11 cellular contexts compared by ENCODE assay signal in the genomic region with DNA sequence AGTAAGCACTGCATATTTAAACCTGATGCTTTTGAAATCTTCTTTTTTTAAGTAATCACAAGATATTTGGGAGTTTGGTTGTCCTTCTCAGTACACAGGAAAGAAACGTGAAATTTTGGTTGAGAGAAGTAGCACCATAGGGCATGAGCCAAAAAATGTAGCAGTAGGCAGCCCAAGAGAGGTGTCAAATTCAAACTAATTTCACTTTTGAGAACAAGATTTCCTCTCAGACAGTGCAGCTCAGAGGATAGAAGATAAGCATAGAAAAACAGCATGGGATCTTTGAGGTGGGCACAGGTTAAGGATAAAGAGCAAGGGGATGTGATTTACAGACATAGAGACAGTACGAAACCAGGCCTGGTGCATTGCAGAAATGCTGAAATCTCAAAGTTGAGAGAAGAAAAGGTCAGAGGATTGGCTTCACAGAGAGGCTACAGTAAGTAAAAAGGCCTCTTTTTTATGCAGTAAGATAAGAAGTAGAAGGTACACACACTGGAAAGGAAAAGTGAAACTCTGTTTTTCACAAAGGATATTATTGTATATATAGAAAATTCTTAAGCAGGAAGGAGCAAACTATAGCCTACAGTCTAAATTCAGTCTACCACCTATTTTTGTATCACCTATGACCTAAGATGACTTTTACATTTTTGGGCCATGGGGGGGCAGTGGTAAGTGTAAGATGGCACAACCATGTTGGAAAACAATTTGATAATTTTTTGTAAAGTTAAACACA.
A peak's percentile ranks its signal among the peaks of the same experiment; 100 is the strongest.
DNase-seq lines count a peak whose midpoint lies in the region; ATAC-seq and TF ChIP-seq lines count a peak whose summit lies in the region.
"Had no signal": no experiment of that assay in that cellular context is flagged by ENCODE, and none has a peak within 500 bp of the region (broad histone marks: within the 10 kb centered on the region; RNA-seq: fewer than 3 reads in every experiment).

No MANE protein-coding gene starts in this region.

- H3K23ac ChIP-seq in H9 (ENCODE audit: insufficient read length, low read depth, low read length): no peak overlapping the region

- H3K14ac ChIP-seq in H9 (ENCODE audit: insufficient read depth, low read length): no peak overlapping the region

- no peak overlapping the region for H2BK120ac ChIP-seq in H9 (ENCODE audit: low read depth, low read length, poor library complexity, severe bottlenecking)

- H3T11ph ChIP-seq in H9 (ENCODE audit: low read length): no peak overlapping the region

- H2AK5ac ChIP-seq in H9 (ENCODE audit: insufficient read length, low read length): no peak overlapping the region

- H2BK15ac ChIP-seq in H9 (ENCODE audit: low read depth, low read length): no peak overlapping the region

- no peaks in the 10 kb centered on the region for H3K23me2 ChIP-seq in H9 (ENCODE audit: insufficient read length, low read depth, low read length, poor library complexity, severe bottlenecking)

- no peaks in the 10 kb centered on the region for H3K9me3 Mint-ChIP-seq in activated naive CD8-positive, alpha-beta T cell treated with anti-CD3 and anti-CD28 coated beads for 36 hours
- no peaks in the 10 kb centered on the region for H3K9me3 Mint-ChIP-seq in activated naive CD8-positive, alpha-beta T cell treated with anti-CD3 and anti-CD28 coated beads, Interleukin-2, amount 50 U/mL, for 24 hours
- H3K9me3 Mint-ChIP-seq in H9 (no peaks in the 10 kb centered on the region), osteocyte (ENCODE audit: unreplicated experiment) (no peaks in the 10 kb centered on the region)

- H4K20me1 ChIP-seq in H9 (ENCODE audit: control insufficient read depth, insufficient read depth, insufficient read length) (no peaks in the 10 kb centered on the region), KMS-11 (ENCODE audit: insufficient read depth) (no peaks in the 10 kb centered on the region)

- no peak for DNase-seq in activated naive CD8-positive, alpha-beta T cell treated with anti-CD3 and anti-CD28 coated beads for 36 hours
- DNase-seq in activated naive CD8-positive, alpha-beta T cell treated with anti-CD3 and anti-CD28 coated beads, Interleukin-2, amount 50 U/mL, for 24 hours: no peak
- no peak for DNase-seq in H9
- no peak for DNase-seq in osteocyte (ENCODE audit: extremely low spot score, unreplicated experiment)
- DNase-seq in effector memory CD4-positive, alpha-beta T cell: no peak
- no peak for DNase-seq in foreskin fibroblast
- DNase-seq in A172 (ENCODE audit: low spot score): no peak
- DNase-seq: BE2C; effector CD4-positive, alpha-beta T cell had no signal

- H2BK20ac ChIP-seq in H9 (ENCODE audit: low read depth, low read length, poor library complexity, severe bottlenecking): no peak overlapping the region

- ATAC-seq in activated naive CD8-positive, alpha-beta T cell treated with anti-CD3 and anti-CD28 coated beads, Interleukin-2, amount 50 U/mL, for 24 hours: no peak

- H3K56ac ChIP-seq in H9 (ENCODE audit: insufficient read length, low read depth, low read length): no peak overlapping the region

- H3K9ac ChIP-seq in H9 (ENCODE audit: extremely low read depth, insufficient read length, low read length) (no peak overlapping the region), KMS-11 (no peak overlapping the region)

- H3K36me3 Mint-ChIP-seq in activated naive CD8-positive, alpha-beta T cell treated with anti-CD3 and anti-CD28 coated beads for 36 hours: peaks cover 13% of the 10 kb centered on the region
- peaks cover 8% of the 10 kb centered on the region for H3K36me3 Mint-ChIP-seq in activated naive CD8-positive, alpha-beta T cell treated with anti-CD3 and anti-CD28 coated beads, Interleukin-2, amount 50 U/mL, for 24 hours (ENCODE audit: low read depth)
- H3K36me3 Mint-ChIP-seq in H9 (ENCODE audit: insufficient read depth in 1 of 3, low read depth in 3 of 3) (peaks cover 3 to 25% (median 4%) of the 10 kb centered on the region in 3 experiments; a peak in 5 of 7 replicates), osteocyte (ENCODE audit: unreplicated experiment) (peaks cover 42% of the 10 kb centered on the region)

- H3K4ac ChIP-seq in H9 (ENCODE audit: low read depth, low read length): no peak overlapping the region

- H4K8ac ChIP-seq in H9 (replicated peaks; ENCODE audit: insufficient read length, low read depth, low read length): no peak overlapping the region

- no peak for TF ChIP-seq CTCF in H9 (conservative IDR thresholded peaks at IDR 0.05)
- no peak for TF ChIP-seq CTCF in KMS-11 (conservative IDR thresholded peaks at IDR 0.05; ENCODE audit: low read depth, low read length)
- TF ChIP-seq CTCF in osteocyte (IDR thresholded peaks at IDR 0.05): no peak
- TF ChIP-seq CTCF in foreskin fibroblast (IDR thresholded peaks at IDR 0.05; ENCODE audit: low read depth, low read length): no peak

- no peak overlapping the region for H4K91ac ChIP-seq in H9 (ENCODE audit: insufficient read length, low read depth, low read length)

- no peaks in the 10 kb centered on the region for H3K36me3 ChIP-seq in KMS-11 (ENCODE audit: insufficient read depth)
- H3K36me3 ChIP-seq in effector memory CD4-positive, alpha-beta T cell (ENCODE audit: control insufficient read depth, insufficient read depth, low read length): peaks cover 3% of the 10 kb centered on the region
- H3K36me3 ChIP-seq: BE2C had no signal

- H3K79me2 ChIP-seq in H9 (ENCODE audit: insufficient read depth, low read length): no peaks in the 10 kb centered on the region
- H3K79me2 ChIP-seq in KMS-11 (ENCODE audit: insufficient read depth, low read depth): no peaks in the 10 kb centered on the region

- H3K4me3 ChIP-seq in KMS-11 (IDR thresholded peaks at IDR 0.05; ENCODE audit: insufficient read depth, low read depth, low read length): no peak overlapping the region
- no peak overlapping the region for H3K4me3 ChIP-seq in effector memory CD4-positive, alpha-beta T cell (ENCODE audit: insufficient read depth, low read depth, low read length, poor library complexity, severe bottlenecking)
- H3K4me3 ChIP-seq in foreskin fibroblast (ENCODE audit: low read depth in 1 of 2, low read length in 2 of 2): no peak overlapping the region

- H4K5ac ChIP-seq in H9 (ENCODE audit: insufficient read length, low read depth, low read length): no peak overlapping the region

- H2BK5ac ChIP-seq in H9 (ENCODE audit: insufficient read length, low read length): no peak overlapping the region

- no peak overlapping the region for H2AFZ ChIP-seq in H9 (ENCODE audit: low read length)
- no peak overlapping the region for H2AFZ ChIP-seq in KMS-11 (ENCODE audit: low read depth)

- no peak overlapping the region for H3K27ac ChIP-seq in H9 (ENCODE audit: insufficient read length, low read depth, low read length)
- H3K27ac ChIP-seq in KMS-11: no peak overlapping the region
- no peak overlapping the region for H3K27ac ChIP-seq in effector memory CD4-positive, alpha-beta T cell (ENCODE audit: insufficient read depth, low read length, poor library complexity, severe bottlenecking)
- H3K27ac ChIP-seq: RWPE1 had no signal

- H3K9me3 ChIP-seq in H9 (ENCODE audit: control insufficient read depth, low read depth, low read length): no peaks in the 10 kb centered on the region
- H3K9me3 ChIP-seq in effector memory CD4-positive, alpha-beta T cell (ENCODE audit: control insufficient read depth, low read length): no peaks in the 10 kb centered on the region
- H3K9me3 ChIP-seq: BE2C had no signal

- no peaks in the 10 kb centered on the region for H3K27me3 Mint-ChIP-seq in activated naive CD8-positive, alpha-beta T cell treated with anti-CD3 and anti-CD28 coated beads for 36 hours
- H3K27me3 Mint-ChIP-seq in activated naive CD8-positive, alpha-beta T cell treated with anti-CD3 and anti-CD28 coated beads, Interleukin-2, amount 50 U/mL, for 24 hours: no peaks in the 10 kb centered on the region
- H3K27me3 Mint-ChIP-seq in H9 (ENCODE audit: low read depth): no peaks in the 10 kb centered on the region
- H3K27me3 Mint-ChIP-seq in osteocyte (ENCODE audit: unreplicated experiment): no peaks in the 10 kb centered on the region

- peak overlapping the region; percentile 21 for H3K27ac Mint-ChIP-seq in activated naive CD8-positive, alpha-beta T cell treated with anti-CD3 and anti-CD28 coated beads for 36 hours
- H3K27ac Mint-ChIP-seq in activated naive CD8-positive, alpha-beta T cell treated with anti-CD3 and anti-CD28 coated beads, Interleukin-2, amount 50 U/mL, for 24 hours: no peak overlapping the region
- H3K27ac Mint-ChIP-seq in H9 (peak overlapping the region in 2 of 3 experiments; percentile 12 to 33; a peak in 2 of 7 replicates), osteocyte (ENCODE audit: unreplicated experiment) (peak overlapping the region; percentile 27)

- H3K4me2 ChIP-seq in H9 (ENCODE audit: insufficient read depth, insufficient read length, low read length) (no peak overlapping the region), KMS-11 (peak overlapping the region; percentile 12; the same call in 1 of the 2 replicates)

- H3K4me1 ChIP-seq in H9 (ENCODE audit: insufficient read depth, low read length) (no peaks in the 10 kb centered on the region), KMS-11 (ENCODE audit: low read depth, poor library complexity, severe bottlenecking) (peaks cover 19% of the 10 kb centered on the region)
- no peaks in the 10 kb centered on the region for H3K4me1 ChIP-seq in effector memory CD4-positive, alpha-beta T cell (ENCODE audit: control insufficient read depth, insufficient read depth, low read length, poor library complexity, severe bottlenecking)
- H3K4me1 ChIP-seq: BE2C had no signal

- peaks cover 3% of the 10 kb centered on the region for H3K79me1 ChIP-seq in H9 (ENCODE audit: insufficient read depth, low read depth, low read length, poor library complexity, severe bottlenecking)

- no peak overlapping the region for H3K18ac ChIP-seq in H9 (ENCODE audit: insufficient read length, low read depth, low read length)

- H3K27me3 ChIP-seq in H9 (ENCODE audit: insufficient read depth, low read length): no peaks in the 10 kb centered on the region
- H3K27me3 ChIP-seq in KMS-11 (ENCODE audit: insufficient read depth, low read depth): no peaks in the 10 kb centered on the region
- no peaks in the 10 kb centered on the region for H3K27me3 ChIP-seq in effector memory CD4-positive, alpha-beta T cell (replicated peaks; ENCODE audit: control insufficient read depth, insufficient read depth, low read length, poor library complexity, severe bottlenecking)
- H3K27me3 ChIP-seq: BE2C had no signal

- no CpG with 5 or more reads among the region's 2 CpGs for WGBS in H9 (ENCODE audit: extremely low coverage, insufficient read length, low lambda C conversion rate)

- H2BK12ac ChIP-seq in H9 (ENCODE audit: insufficient read length, low read depth, low read length): no peak overlapping the region

- H3K4me3 Mint-ChIP-seq in activated naive CD8-positive, alpha-beta T cell treated with anti-CD3 and anti-CD28 coated beads for 36 hours: no peak overlapping the region
- no peak overlapping the region for H3K4me3 Mint-ChIP-seq in activated naive CD8-positive, alpha-beta T cell treated with anti-CD3 and anti-CD28 coated beads, Interleukin-2, amount 50 U/mL, for 24 hours
- H3K4me3 Mint-ChIP-seq in H9: no peak overlapping the region
- no peak overlapping the region for H3K4me3 Mint-ChIP-seq in osteocyte (ENCODE audit: unreplicated experiment)

- peaks cover 7% of the 10 kb centered on the region for H3K4me1 Mint-ChIP-seq in activated naive CD8-positive, alpha-beta T cell treated with anti-CD3 and anti-CD28 coated beads for 36 hours
- H3K4me1 Mint-ChIP-seq in activated naive CD8-positive, alpha-beta T cell treated with anti-CD3 and anti-CD28 coated beads, Interleukin-2, amount 50 U/mL, for 24 hours: peaks cover 7% of the 10 kb centered on the region
- peaks cover 5 to 8% of the 10 kb centered on the region in 2 experiments; a peak in 2 of 4 replicates for H3K4me1 Mint-ChIP-seq in H9
- H3K4me1 Mint-ChIP-seq in osteocyte (ENCODE audit: unreplicated experiment): peaks cover 16% of the 10 kb centered on the region
